ENCODE assay signal across 18 cellular contexts in genomic region chr1:52238474-52238873, GRCh38.
DNase-seq lines count a peak whose midpoint lies in the region; ATAC-seq, FAIRE-seq and TF ChIP-seq lines count a peak whose summit lies in the region.
"Had no signal": no experiment of that assay in that cellular context is flagged by ENCODE, and none has a peak within 500 bp of the region (broad histone marks: within the 10 kb centered on the region; RNA-seq: fewer than 3 reads in every experiment).

No MANE protein-coding gene starts in this region.

- H3K4me3 Mint-ChIP-seq in endothelial cell (ENCODE audit: unreplicated experiment) = no peak overlapping the region
- H3K4me3 Mint-ChIP-seq: activated T-cell treated with anti-CD3 and anti-CD28 coated beads, Interleukin-2, amount 50 U/mL, for 72 hours; B cell had no signal

- 58% methylated on average over 2 of the region's 2 CpGs for WGBS in GM12878 (ENCODE audit: insufficient coverage, insufficient replicate concordance, low lambda C conversion rate, missing lambda C conversion rate)

- POLR2A ChIA-PET in GM12878 (lab: Charles Lee) = no interaction called here

- intact Hi-C loops in GM12878 (cut with micrococcal nuclease; ENCODE audit: unreplicated experiment) (no loop called here), sciatic nerve (cut with DNase I) (no loop called here)

- CTCF ChIA-PET in GM12878 (lab: Yijun Ruan, JAX) = no interaction called here

- no peaks in the 10 kb centered on the region for H3K9me3 Mint-ChIP-seq in endothelial cell (ENCODE audit: unreplicated experiment)
- H3K9me3 Mint-ChIP-seq: activated T-cell treated with anti-CD3 and anti-CD28 coated beads, Interleukin-2, amount 50 U/mL, for 72 hours had no signal

- no peak overlapping the region for H3K27ac ChIP-seq in GM12878 (ENCODE audit: control insufficient read depth, insufficient read depth)
- H3K27ac ChIP-seq: adrenal gland, HL-60, spleen had no signal

- no peak overlapping the region for H3K4me3 ChIP-seq in AG10803 (ENCODE audit: low read length)
- no peak overlapping the region for H3K4me3 ChIP-seq in GM12878
- H3K4me3 ChIP-seq: adrenal gland, spleen had no signal

- TF ChIP-seq CTCF in AG10803 (conservative IDR thresholded peaks at IDR 0.05; ENCODE audit: low read length) = no peak
- no peak for TF ChIP-seq CTCF in GM12878 (IDR thresholded peaks at IDR 0.05 in 2 of 3, conservative IDR thresholded peaks at IDR 0.05 in 1 of 3; ENCODE audit: control insufficient read depth in 2 of 3, extremely low read depth in 1 of 3, insufficient read depth in 1 of 3, low read depth in 3 of 3, low read length in 3 of 3)
- TF ChIP-seq CTCF in endothelial cell (IDR thresholded peaks at IDR 0.05; ENCODE audit: unreplicated experiment) = no peak

- in situ Hi-C loops in GM12878 (cut with MboI) = no loop called here

- H4K20me1 ChIP-seq in GM12878 (ENCODE audit: control insufficient read depth, insufficient read depth) = no peaks in the 10 kb centered on the region; the same call in 1 of the 2 replicates

- no peak for TF ChIP-seq EP300 in GM12878 (IDR thresholded peaks at IDR 0.05; ENCODE audit: borderline replicate concordance in 1 of 2, control insufficient read depth in 1 of 2, low read depth in 2 of 2, low read length in 2 of 2)

- H3K36me3 ChIP-seq in GM12878 (ENCODE audit: control insufficient read depth in 2 of 2, insufficient read depth in 2 of 2, low read length in 1 of 2) = no peaks in the 10 kb centered on the region
- H3K36me3 ChIP-seq: adrenal gland had no signal

- TF ChIP-seq RAD21 in GM12878 (IDR thresholded peaks at IDR 0.05; ENCODE audit: insufficient read depth, low read depth, low read length) = no peak

- no peak overlapping the region for H2AFZ ChIP-seq in GM12878 (ENCODE audit: control insufficient read depth, low read depth, low read length)

- H3K4me1 Mint-ChIP-seq in endothelial cell (ENCODE audit: unreplicated experiment) = peaks cover 6% of the 10 kb centered on the region

- no peak overlapping the region for H3K27ac Mint-ChIP-seq in endothelial cell (ENCODE audit: unreplicated experiment)
- H3K27ac Mint-ChIP-seq: activated T-cell treated with anti-CD3 and anti-CD28 coated beads, Interleukin-2, amount 50 U/mL, for 72 hours; B cell had no signal

- no peak for TF ChIP-seq POLR2A in GM12878 (IDR thresholded peaks at IDR 0.05; ENCODE audit: low read depth, low read length)

- ATAC-seq in GM12878 (peak; percentile 32), sciatic nerve (no peak), HG03039 (IDR thresholded peaks at IDR 0.05; ENCODE audit: unreplicated experiment) (no peak)
- ATAC-seq: activated T-cell treated with anti-CD3 and anti-CD28 coated beads, Interleukin-2, amount 50 U/mL, for 72 hours; Right ventricle myocardium inferior had no signal

- BruUV-seq in GM12878 (replicated peaks; lab: Mats Ljungman, UMichigan) = no TSS peak

- H3K9me3 ChIP-seq in GM12878 (replicated peaks; ENCODE audit: control insufficient read depth, insufficient read depth, low read length) = no peaks in the 10 kb centered on the region
- H3K9me3 ChIP-seq: adrenal gland, spleen had no signal

- no peak overlapping the region for H3K9ac ChIP-seq in GM12878 (ENCODE audit: control insufficient read depth, insufficient read depth, low read length)

- no peaks in the 10 kb centered on the region for H3K79me2 ChIP-seq in GM12878 (ENCODE audit: control insufficient read depth, insufficient read depth, low read length)

- peaks cover 23% of the 10 kb centered on the region for H3K4me1 ChIP-seq in GM12878 (ENCODE audit: control insufficient read depth, insufficient read depth, low read length)

- H3K4me2 ChIP-seq in GM12878 (ENCODE audit: control insufficient read depth, insufficient read depth) = peak overlapping the region; percentile 13; the same call in 1 of the 2 replicates

- no peaks in the 10 kb centered on the region for H3K27me3 ChIP-seq in GM12878 (replicated peaks in 1 of 2; ENCODE audit: control insufficient read depth in 2 of 2, insufficient read depth in 2 of 2, low read length in 1 of 2)
- H3K27me3 ChIP-seq: adrenal gland had no signal

- no peaks in the 10 kb centered on the region for H3K27me3 Mint-ChIP-seq in endothelial cell (ENCODE audit: unreplicated experiment)

- no peaks in the 10 kb centered on the region for H3K36me3 Mint-ChIP-seq in endothelial cell (ENCODE audit: low read depth, unreplicated experiment)

- SMC1A ChIA-PET in GM12878 (lab: Charles Lee; ENCODE audit: uncharacterized antibody, unreplicated experiment) = no interaction called here

- RAD21 ChIA-PET in GM12878 (lab: Charles Lee; ENCODE audit: unreplicated experiment) = no interaction called here

- no peak for FAIRE-seq in GM12878 (lab: Jason Lieb, UNC)

- peak; percentile 45 for DNase-seq in AG10803 (ENCODE audit: low read depth)
- DNase-seq in HS-5 (ENCODE audit: low read depth) = peak; percentile 56
- DNase-seq in GM12878 (ENCODE audit: low read depth, low spot score) = no peak
- DNase-seq in kidney tubule cell (ENCODE audit: low spot score) = peak; percentile 60
- no peak for DNase-seq in mesenteric fat pad (ENCODE audit: low spot score)
- no peak for DNase-seq in sciatic nerve (ENCODE audit: low spot score)
- no peak for DNase-seq in endothelial cell (ENCODE audit: low spot score)
- DNase-seq: activated T-cell treated with anti-CD3 and anti-CD28 coated beads, Interleukin-2, amount 50 U/mL, for 72 hours; adrenal gland; foreskin melanocyte; midbrain; NCI-H1930; nucleus accumbens; spleen had no signal

TF ChIP-seq in GM12878, 131 proteins besides CTCF, POLR2A, EP300 and RAD21 (continues in another document):
- TF ChIP-seq SP1 (IDR thresholded peaks at IDR 0.05; ENCODE audit: low read depth, low read length) = no peak
- no peak for TF ChIP-seq NFYA (IDR thresholded peaks at IDR 0.05; ENCODE audit: borderline replicate concordance, low read depth, low read length)
- no peak for TF ChIP-seq NR2C1 (IDR thresholded peaks at IDR 0.05)
- no peak for TF ChIP-seq ZZZ3 (IDR thresholded peaks at IDR 0.05; ENCODE audit: control insufficient read depth, insufficient read length, low read depth)
- no peak for TF ChIP-seq ZBTB33 (IDR thresholded peaks at IDR 0.05)
- no peak for TF ChIP-seq ESRRA (IDR thresholded peaks at IDR 0.05; ENCODE audit: low read length)
- TF ChIP-seq SRF (IDR thresholded peaks at IDR 0.05; ENCODE audit: low read depth in 2 of 2, low read length in 2 of 2) = no peak
- TF ChIP-seq POU2F2 (IDR thresholded peaks at IDR 0.05; ENCODE audit: borderline replicate concordance, low read depth, low read length) = no peak
- no peak for TF ChIP-seq EED (IDR thresholded peaks at IDR 0.05; ENCODE audit: low read depth)
- no peak for TF ChIP-seq RELA (IDR thresholded peaks at IDR 0.05; ENCODE audit: borderline replicate concordance, partially characterized antibody)
- no peak for TF ChIP-seq SKIL (IDR thresholded peaks at IDR 0.05; ENCODE audit: low read depth, poor library complexity, severe bottlenecking)
- no peak for TF ChIP-seq SMARCA5 (IDR thresholded peaks at IDR 0.05)
- TF ChIP-seq E2F8 (IDR thresholded peaks at IDR 0.05; ENCODE audit: low read depth, partially characterized antibody) = no peak
- no peak for TF ChIP-seq RFX5 (IDR thresholded peaks at IDR 0.05; ENCODE audit: low read depth, low read length)

Comparison
In these comparisons a context has a peak if more than half of its experiments do, and no peak if none do; other contexts are left out.
1. DNase-seq: peak in AG10803 (single experiment), HS-5 (single experiment) and kidney tubule cell (single experiment); none in GM12878 (single experiment), mesenteric fat pad (single experiment), sciatic nerve (single experiment) and endothelial cell (single experiment).